In genomic region chr4:173169178-173169427, GRCh38 we compare ENCODE assay signal across 8 cellular contexts. TPM values are rescaled to one million over a fixed set of nuclear protein-coding genes. Genes with fewer than 3 reads are reported as not detected.
A peak's percentile ranks its signal among the peaks of the same experiment; 100 is the strongest.
DNase-seq lines count a peak whose midpoint lies in the region; ATAC-seq and TF ChIP-seq lines count a peak whose summit lies in the region.

No MANE protein-coding gene starts in this region.

- DNase-seq in right cardiac atrium (no peak), globus pallidus (ENCODE audit: low spot score) (no peak), superior temporal gyrus (ENCODE audit: extremely low spot score) (no peak)

- under 1% methylated on average over 41 of the region's 41 CpGs for WGBS in right cardiac atrium

- TF ChIP-seq CTCF in GM12875 (IDR thresholded peaks at IDR 0.05; ENCODE audit: borderline replicate concordance, insufficient read depth, low read depth, low read length) (no peak), SU-DHL-6 (IDR thresholded peaks at IDR 0.05; ENCODE audit: insufficient read depth, low read length, poor library complexity, severe bottlenecking) (no peak)

- H3K9me2 ChIP-seq in SU-DHL-6 (replicated peaks; ENCODE audit: insufficient read depth, low read length): no peaks in the 10 kb centered on the region

- H3K36me3 ChIP-seq in SU-DHL-6 (ENCODE audit: low read length) (no peaks in the 10 kb centered on the region), skeletal muscle tissue (ENCODE audit: control insufficient read depth in 3 of 3, insufficient read depth in 3 of 3, low read length in 3 of 3) (peaks cover 0 to 3% (median 0%) of the 10 kb centered on the region in 3 donors)

- H3K27me3 ChIP-seq in SU-DHL-6 (ENCODE audit: low read length) (no peaks in the 10 kb centered on the region), right cardiac atrium (ENCODE audit: control insufficient read depth, insufficient read depth) (no peaks in the 10 kb centered on the region), skeletal muscle tissue (ENCODE audit: control insufficient read depth in 3 of 3, insufficient read depth in 3 of 3, low read length in 3 of 3) (peaks cover 0 to 24% (median 6%) of the 10 kb centered on the region in 3 donors)

- no peak for ATAC-seq in right cardiac atrium
- no peak for ATAC-seq in HG02970 (IDR thresholded peaks at IDR 0.05; ENCODE audit: low FRiP score, unreplicated experiment)
- ATAC-seq in GM19397 (IDR thresholded peaks at IDR 0.05; ENCODE audit: unreplicated experiment): no peak

- H3K79me2 ChIP-seq in SU-DHL-6 (ENCODE audit: insufficient read depth, low read length): peaks cover 32% of the 10 kb centered on the region

- H3K27ac ChIP-seq in SU-DHL-6 (ENCODE audit: low read depth, low read length) (peak overlapping the region; percentile 66), right cardiac atrium (ENCODE audit: low read length) (peak overlapping the region; percentile 80), skeletal muscle tissue (ENCODE audit: low read depth, low read length) (peak overlapping the region; percentile 69)

- H3K9ac ChIP-seq in SU-DHL-6 (ENCODE audit: low read length) (peak overlapping the region; percentile 81), skeletal muscle tissue (ENCODE audit: low read depth in 1 of 3, low read length in 3 of 3) (peak overlapping the region in 2 of 3 donors; percentile 69 to 72)

- peaks cover 27% of the 10 kb centered on the region; the same call in 1 of the 2 replicates for H3F3A ChIP-seq in SU-DHL-6 (ENCODE audit: insufficient read depth)

- H3K9me3 ChIP-seq in SU-DHL-6 (ENCODE audit: insufficient read depth, low read length): no peaks in the 10 kb centered on the region
- no peaks in the 10 kb centered on the region for H3K9me3 ChIP-seq in right cardiac atrium (ENCODE audit: control insufficient read depth, low read length)
- H3K9me3 ChIP-seq in skeletal muscle tissue (ENCODE audit: control insufficient read depth in 3 of 3, low read length in 3 of 3): no peaks in the 10 kb centered on the region

- intact Hi-C loops in right cardiac atrium (cut with DNase I): loop anchor here in 1 of 4 donors (10.0 kb wide), 1 partner anchor 144 kb away; no protein-coding TSS in a partner anchor

- H3K4me1 ChIP-seq in right cardiac atrium (ENCODE audit: control insufficient read depth, insufficient read depth, low read length) (no peaks in the 10 kb centered on the region), skeletal muscle tissue (ENCODE audit: control insufficient read depth in 3 of 3, insufficient read depth in 3 of 3, low read length in 3 of 3) (peaks cover 6 to 16% (median 14%) of the 10 kb centered on the region in 3 donors)

- H3K4me2 ChIP-seq in SU-DHL-6 (ENCODE audit: low read depth, low read length, poor library complexity, severe bottlenecking): peak overlapping the region; percentile 84

- H2AFZ ChIP-seq in SU-DHL-6 (ENCODE audit: low read depth, low read length, severe bottlenecking): peak overlapping the region; percentile 72

- H3K4me3 ChIP-seq in GM12875 (ENCODE audit: low read depth, low read length) (peak overlapping the region; percentile 92), SU-DHL-6 (ENCODE audit: insufficient read depth, low read length, poor library complexity, severe bottlenecking) (peak overlapping the region; percentile 71), right cardiac atrium (ENCODE audit: low read length) (peak overlapping the region; percentile 99), skeletal muscle tissue (ENCODE audit: low read length in 3 of 3) (peak overlapping the region; percentile 43 to 76 (median 71))

- peaks cover 11% of the 10 kb centered on the region for H4K20me1 ChIP-seq in SU-DHL-6 (ENCODE audit: low read depth, low read length)

RNA-seq across cellular contexts. Expression of gene GALNT7, which starts 0.5 kb away (rescaled TPM):
- 10 to 100 TPM in 1 of 4 donors, 1 to 10 TPM in 3; 7.0 to 11.0 (median 8.4) TPM for total RNA-seq in right cardiac atrium
- 3.6 TPM for polyA plus RNA-seq in right cardiac atrium
- 18.8 TPM for total RNA-seq in skeletal muscle tissue
